In the genomic region with DNA sequence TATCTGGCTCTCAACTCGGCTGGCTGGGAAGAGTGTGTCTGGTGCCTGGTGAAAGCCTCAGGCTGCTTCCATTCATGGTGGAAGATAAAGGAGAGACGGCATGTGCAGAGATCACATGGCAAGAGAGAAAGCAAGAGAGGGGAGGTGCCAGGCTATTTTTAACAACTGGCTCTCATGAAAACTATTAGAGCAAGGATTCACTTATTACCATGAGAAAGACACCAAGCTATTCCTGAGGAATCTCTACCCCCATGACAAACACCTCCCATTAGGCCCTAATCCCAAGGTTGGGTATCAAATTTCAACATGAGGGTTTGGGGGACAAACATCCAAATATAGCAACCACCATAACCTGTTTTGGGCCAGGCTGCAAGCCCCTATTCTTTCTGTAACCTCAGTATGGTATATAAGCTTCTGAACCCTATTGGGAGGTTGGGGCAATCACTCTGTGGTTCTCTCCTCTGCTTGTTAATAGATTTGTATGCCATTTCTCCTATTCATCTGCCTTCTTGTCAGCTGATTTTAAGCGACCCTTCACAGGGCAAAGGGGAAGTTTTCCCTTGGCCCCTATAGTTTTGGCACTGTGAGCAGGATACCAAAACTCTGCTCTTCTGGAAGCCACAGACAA, we compare ENCODE assay signal across 2 cellular contexts.
TF ChIP-seq lines count a peak whose summit lies in the region.

No MANE protein-coding gene starts in this region.

TF ChIP-seq in GM23338, 12 proteins besides CTCF, POLR2A, EP300 and RAD21:
- TF ChIP-seq CREB1 (CRISPR knock-in tag; IDR thresholded peaks at IDR 0.05; ENCODE audit: low read depth) (peak; percentile 24; the same call in 1 of the 2 replicates), ZNF331 (CRISPR knock-in tag; IDR thresholded peaks at IDR 0.05; ENCODE audit: low read depth) (no peak), NANOG (IDR thresholded peaks at IDR 0.05; ENCODE audit: borderline replicate concordance) (peak; percentile 80)

TF ChIP-seq in IMR-90, 13 proteins besides CTCF, POLR2A, EP300 and RAD21:
- TF ChIP-seq MAZ (IDR thresholded peaks at IDR 0.05; ENCODE audit: borderline replicate concordance, low read depth, low read length): no peak
- TF ChIP-seq FOS (IDR thresholded peaks at IDR 0.05; ENCODE audit: low read depth, low read length): no peak
- TF ChIP-seq MXI1 (IDR thresholded peaks at IDR 0.05; ENCODE audit: borderline replicate concordance, low read depth, low read length): no peak
- no peak for TF ChIP-seq BHLHE40 (IDR thresholded peaks at IDR 0.05; ENCODE audit: low read depth, low read length)
- TF ChIP-seq CHD1 (IDR thresholded peaks at IDR 0.05; ENCODE audit: low read depth, low read length): no peak
- TF ChIP-seq CEBPB (IDR thresholded peaks at IDR 0.05; ENCODE audit: low read depth, low read length): no peak
- TF ChIP-seq SMC3 (IDR thresholded peaks at IDR 0.05; ENCODE audit: low read depth, low read length): no peak
- TF ChIP-seq RFX5 (IDR thresholded peaks at IDR 0.05; ENCODE audit: low read depth, low read length): no peak
- no peak for TF ChIP-seq MAFK (IDR thresholded peaks at IDR 0.05; ENCODE audit: low read depth, low read length)
- TF ChIP-seq, protein P1, sequence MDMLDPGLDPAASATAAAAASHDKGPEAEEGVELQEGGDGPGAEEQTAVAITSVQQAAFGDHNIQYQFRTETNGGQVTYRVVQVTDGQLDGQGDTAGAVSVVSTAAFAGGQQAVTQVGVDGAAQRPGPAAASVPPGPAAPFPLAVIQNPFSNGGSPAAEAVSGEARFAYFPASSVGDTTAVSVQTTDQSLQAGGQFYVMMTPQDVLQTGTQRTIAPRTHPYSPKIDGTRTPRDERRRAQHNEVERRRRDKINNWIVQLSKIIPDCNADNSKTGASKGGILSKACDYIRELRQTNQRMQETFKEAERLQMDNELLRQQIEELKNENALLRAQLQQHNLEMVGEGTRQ (IDR thresholded peaks at IDR 0.05; ENCODE audit: low read depth, low read length): no peak
- TF ChIP-seq RCOR1 (IDR thresholded peaks at IDR 0.05; ENCODE audit: insufficient replicate concordance, low read length): no peak
- no peak for TF ChIP-seq ELK1 (IDR thresholded peaks at IDR 0.05; ENCODE audit: borderline replicate concordance, low read depth, low read length)
- TF ChIP-seq NFE2L2 (IDR thresholded peaks at IDR 0.05; ENCODE audit: low read depth, low read length): no peak
